In the genomic region with DNA sequence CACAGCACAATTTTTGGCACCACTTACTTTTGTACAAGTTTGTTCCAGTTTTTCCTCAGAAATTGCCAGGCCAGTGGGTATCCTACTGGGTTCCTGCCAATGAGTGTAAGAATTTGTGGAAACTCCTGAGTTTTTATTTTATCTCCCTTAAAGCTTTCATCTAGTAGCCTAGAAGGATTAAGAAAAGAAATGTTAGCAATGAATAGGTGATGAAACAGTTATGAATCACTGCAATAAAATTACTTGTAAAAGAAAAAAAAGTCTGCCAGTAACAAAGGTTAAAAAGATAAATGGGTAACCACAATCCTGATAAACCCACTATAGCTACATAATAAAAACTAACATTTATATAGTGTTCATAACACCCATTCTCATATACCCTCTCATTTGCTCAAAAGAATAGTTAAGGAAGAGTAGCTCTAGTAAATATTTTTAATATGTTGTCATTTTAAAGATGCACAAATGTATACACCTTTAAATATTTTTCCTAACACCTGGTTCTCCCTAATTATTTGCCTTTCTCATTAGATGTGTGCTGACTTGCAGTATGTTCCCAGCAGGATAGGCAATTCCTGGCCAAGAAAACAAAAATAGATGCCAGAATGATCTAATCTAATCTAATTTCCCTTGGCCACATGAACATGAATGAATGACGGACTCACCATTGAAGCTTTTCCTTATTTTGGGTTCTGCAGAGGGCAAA, we compare ENCODE assay signal across 11 cellular contexts. TPM values are rescaled to one million over a fixed set of nuclear protein-coding genes. Genes with fewer than 3 reads are reported as not detected.
DNase-seq lines count a peak whose midpoint lies in the region; ATAC-seq, FAIRE-seq and TF ChIP-seq lines count a peak whose summit lies in the region.
"Had no signal": no experiment of that assay in that cellular context is flagged by ENCODE, and none has a peak within 500 bp of the region (broad histone marks: within the 10 kb centered on the region; RNA-seq: fewer than 3 reads in every experiment).

No MANE protein-coding gene starts in this region.

- H3K27me3 Mint-ChIP-seq in activated naive CD8-positive, alpha-beta T cell = no peaks in the 10 kb centered on the region
- H3K27me3 Mint-ChIP-seq: B cell had no signal

- no peaks in the 10 kb centered on the region for H3K36me3 ChIP-seq in uterus

- H3K9me3 Mint-ChIP-seq in activated naive CD8-positive, alpha-beta T cell (ENCODE audit: low read depth) = no peaks in the 10 kb centered on the region

- H3K9me3 ChIP-seq in uterus = no peaks in the 10 kb centered on the region
- H3K9me3 ChIP-seq: gastrocnemius medialis had no signal

- ATAC-seq in Right ventricle myocardium superior (ENCODE audit: poor library complexity) = peak; percentile 16
- ATAC-seq: gastrocnemius medialis, sciatic nerve had no signal

- no peaks in the 10 kb centered on the region for H3K27me3 ChIP-seq in uterus
- H3K27me3 ChIP-seq: gastrocnemius medialis had no signal

- TF ChIP-seq CTCF in uterus (IDR thresholded peaks at IDR 0.05) = no peak

- peak overlapping the region; percentile 31 to 55 for H3K27ac ChIP-seq in uterus

- no peak overlapping the region for H3K4me3 ChIP-seq in uterus
- H3K4me3 ChIP-seq: gastrocnemius medialis had no signal

- DNase-seq in Right ventricle myocardium superior (no peak), cardiac septum (ENCODE audit: low spot score) (no peak), uterus (no peak), pons (ENCODE audit: low spot score) (no peak), GDM1 (lab: John Stamatoyannopoulos, UW) (no peak)
- DNase-seq in activated CD8-positive, alpha-beta memory T cell treated with anti-CD3 and anti-CD28 coated beads, Interleukin-2, amount 50 U/mL, for 4 hours = no peak
- DNase-seq: gastrocnemius medialis had no signal

- peaks cover 0 to 7% of the 10 kb centered on the region in 2 donors for H3K4me1 ChIP-seq in uterus
- H3K4me1 ChIP-seq: gastrocnemius medialis had no signal

- peaks cover 14% of the 10 kb centered on the region for H3K4me1 Mint-ChIP-seq in activated naive CD8-positive, alpha-beta T cell (ENCODE audit: low read depth)
- H3K4me1 Mint-ChIP-seq: B cell had no signal

- no peak overlapping the region for H3K4me3 Mint-ChIP-seq in activated naive CD8-positive, alpha-beta T cell
- H3K4me3 Mint-ChIP-seq: B cell had no signal

- no peak for TF ChIP-seq POLR2A in uterus (IDR thresholded peaks at IDR 0.05)

- H3K27ac Mint-ChIP-seq in activated naive CD8-positive, alpha-beta T cell = peak overlapping the region; percentile 67

- FAIRE-seq in islet of Langerhans (lab: Jason Lieb, UNC) = peak; percentile 88

- peaks cover 14% of the 10 kb centered on the region for H3K36me3 Mint-ChIP-seq in activated naive CD8-positive, alpha-beta T cell

- intact Hi-C loops in Right ventricle myocardium superior (cut with DNase I) (no loop called here), cardiac septum (cut with DNase I) (no loop called here), uterus (cut with DNase I; ENCODE audit: low total_unique reads) (no loop called here)

RNA-seq across cellular contexts. Expression of a gene that starts 26.6 kb away (rescaled TPM):
- 36.4 TPM for total RNA-seq in Right ventricle myocardium superior
- total RNA-seq in cardiac septum = 33.6 TPM
- total RNA-seq in uterus = 10 to 100 TPM; 23.1 to 74.1 (median 37.2) TPM
